ENCODE assay signal across 8 cellular contexts in the genomic region with DNA sequence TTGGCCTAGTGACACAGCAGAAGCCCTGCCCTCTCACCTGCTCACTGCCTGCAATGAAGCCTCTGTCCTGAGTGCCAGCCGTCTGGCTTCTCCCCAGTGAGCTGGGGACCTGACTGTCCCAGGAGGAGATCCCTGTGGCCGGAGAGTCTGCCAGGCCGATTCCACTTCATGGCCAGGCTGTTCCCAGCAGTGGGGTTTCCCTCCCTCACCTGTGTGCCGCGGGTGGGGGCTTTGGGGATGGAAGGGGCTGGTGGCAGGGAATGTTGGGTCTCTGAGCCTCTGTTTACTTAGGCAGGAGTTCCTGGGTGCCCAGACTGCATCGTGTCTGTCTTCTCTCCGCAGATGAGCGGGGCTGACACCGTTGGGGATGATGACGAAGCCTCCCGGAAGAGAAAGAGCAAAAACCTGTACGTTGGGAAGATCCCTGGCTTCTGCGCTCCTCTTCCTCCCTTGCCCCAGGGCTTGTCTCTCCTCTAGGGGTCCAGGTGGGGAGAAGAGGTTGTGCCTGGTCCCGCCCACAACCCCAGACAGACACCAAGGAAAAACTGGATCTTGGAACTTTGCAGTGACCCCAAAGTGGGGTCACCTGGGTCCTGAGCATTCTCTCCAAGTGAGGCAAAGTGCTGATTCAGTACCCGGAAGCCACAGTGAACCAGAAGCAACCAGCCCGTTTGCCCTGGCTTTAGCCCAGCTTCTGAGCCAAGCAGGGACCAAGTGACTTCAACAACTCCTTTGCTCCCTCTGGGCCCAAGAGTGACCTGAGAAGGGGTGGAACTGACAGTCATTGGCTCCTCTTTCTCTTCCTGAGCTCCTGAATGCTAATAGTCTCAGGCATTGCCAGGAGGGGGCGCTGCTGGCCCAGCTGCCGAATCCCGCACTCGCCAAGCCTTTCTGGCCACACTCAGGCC.
DNase-seq lines count a peak whose midpoint lies in the region; ATAC-seq, FAIRE-seq and TF ChIP-seq lines count a peak whose summit lies in the region.

No MANE protein-coding gene starts in this region.

- no peaks in the 10 kb centered on the region for H3K27me3 Mint-ChIP-seq in activated CD4-positive, alpha-beta T cell treated with anti-CD3 and anti-CD28 coated beads, Interleukin-2, amount 10 ng/mL, durations not matched to agents 7 days and 5 days

- no peak overlapping the region for H3K9ac ChIP-seq in H1 (replicated peaks in 1 of 4; ENCODE audit: extremely low read depth in 1 of 4, low read depth in 3 of 4, low read length in 3 of 4)
- peak overlapping the region; percentile 27 for H3K9ac ChIP-seq in mesendoderm (ENCODE audit: low read length)

- no peak overlapping the region for H3K14ac ChIP-seq in H1 (ENCODE audit: insufficient read length)

- peaks cover 56% of the 10 kb centered on the region for H3K4me1 Mint-ChIP-seq in activated CD4-positive, alpha-beta T cell treated with anti-CD3 and anti-CD28 coated beads, Interleukin-2, amount 10 ng/mL, durations not matched to agents 7 days and 5 days
- H3K4me1 Mint-ChIP-seq in stimulated activated effector memory CD8-positive, alpha-beta T cell treated with anti-CD3 and anti-CD28 coated beads, Interleukin-12 subunit alpha, Interleukin-12 subunit beta, amount 100 ng/mL, for 72 hours: peaks cover 56% of the 10 kb centered on the region

- no peak overlapping the region for H3K4ac ChIP-seq in H1 (replicated peaks; ENCODE audit: insufficient read length, low read depth, low read length)
- no peak overlapping the region for H3K4ac ChIP-seq in mesendoderm (ENCODE audit: low read depth, low read length)

- CTCF ChIA-PET in activated CD4-positive, alpha-beta T cell treated with anti-CD3 and anti-CD28 coated beads, Interleukin-2, amount 10 ng/mL, durations not matched to agents 7 days and 5 days (lab: Charles Lee): interaction anchor here (0.6 to 12.5 kb wide), 33 partner anchors 8 to 271 kb away, joined by 3 to 123 read pairs (median 3); a partner anchor contains a TSS
- CTCF ChIA-PET in H1 (lab: Charles Lee; ENCODE audit: partially characterized antibody): interaction anchor here (0.6 to 28.3 kb wide), 55 partner anchors 9 to 369 kb away, joined by 3 to 1065 read pairs (median 4); a partner anchor contains a TSS

- H3K4me3 Mint-ChIP-seq in activated CD4-positive, alpha-beta T cell treated with anti-CD3 and anti-CD28 coated beads, Interleukin-2, amount 10 ng/mL, durations not matched to agents 7 days and 5 days: no peak overlapping the region
- H3K4me3 Mint-ChIP-seq in stimulated activated effector memory CD8-positive, alpha-beta T cell treated with anti-CD3 and anti-CD28 coated beads, Interleukin-12 subunit alpha, Interleukin-12 subunit beta, amount 100 ng/mL, for 72 hours: no peak overlapping the region

- H2BK15ac ChIP-seq in H1 (ENCODE audit: low read length) (peak overlapping the region; percentile 83), mesendoderm (replicated peaks; ENCODE audit: low read depth) (no peak overlapping the region)

- H4K91ac ChIP-seq in H1 (replicated peaks; ENCODE audit: insufficient read length, low read length): no peak overlapping the region

- H4K20me1 ChIP-seq in H1 (replicated peaks in 1 of 2; ENCODE audit: control insufficient read depth in 1 of 2, insufficient read depth in 2 of 2, low read length in 2 of 2): no peaks in the 10 kb centered on the region

- no peak overlapping the region for H4K5ac ChIP-seq in H1 (ENCODE audit: insufficient read length, low read depth, low read length)
- no peak overlapping the region for H4K5ac ChIP-seq in mesendoderm (ENCODE audit: low read length)

- peaks cover 0 to 11% of the 10 kb centered on the region in 2 experiments; a peak in 1 of 4 replicates for H3K79me2 ChIP-seq in H1 (ENCODE audit: control insufficient read depth in 1 of 2, insufficient read depth in 2 of 2, low read length in 2 of 2)
- peaks cover 13% of the 10 kb centered on the region for H3K79me2 ChIP-seq in mesendoderm (ENCODE audit: control insufficient read depth, insufficient read depth, low read length)

- H3K4me1 ChIP-seq in H1 (replicated peaks in 1 of 4; ENCODE audit: control insufficient read depth in 3 of 4, insufficient read depth in 4 of 4, low read length in 3 of 4) (peaks cover 10 to 23% (median 15%) of the 10 kb centered on the region in 4 experiments), mesendoderm (ENCODE audit: control insufficient read depth, low read depth, low read length) (no peaks in the 10 kb centered on the region)

- no peak for TF ChIP-seq POLR2A in H1 (IDR thresholded peaks at IDR 0.05; ENCODE audit: control extremely low read depth in 1 of 2, low read depth in 2 of 2, low read length in 2 of 2)

- H3K23ac ChIP-seq in H1 (ENCODE audit: insufficient read length) (no peak overlapping the region), mesendoderm (ENCODE audit: low read length) (no peak overlapping the region)

- H2BK120ac ChIP-seq in H1 (replicated peaks; ENCODE audit: low read depth, low read length) (no peak overlapping the region), mesendoderm (ENCODE audit: low read depth, low read length) (no peak overlapping the region)

- no peak overlapping the region for H3K56ac ChIP-seq in H1 (replicated peaks; ENCODE audit: insufficient read length, low read depth, low read length)
- H3K56ac ChIP-seq in mesendoderm (ENCODE audit: low read length): peak overlapping the region; percentile 53

- H3K27ac Mint-ChIP-seq in activated CD4-positive, alpha-beta T cell treated with anti-CD3 and anti-CD28 coated beads, Interleukin-2, amount 10 ng/mL, durations not matched to agents 7 days and 5 days: no peak overlapping the region
- peak overlapping the region; percentile 86 for H3K27ac Mint-ChIP-seq in stimulated activated effector memory CD8-positive, alpha-beta T cell treated with anti-CD3 and anti-CD28 coated beads, Interleukin-12 subunit alpha, Interleukin-12 subunit beta, amount 100 ng/mL, for 72 hours

- TF ChIP-seq EP300 in H1 (IDR thresholded peaks at IDR 0.05; ENCODE audit: borderline replicate concordance in 1 of 2, low read depth in 2 of 2, low read length in 2 of 2): peak; percentile 12 to 47; a peak in 1 of 3 replicates

- peak; percentile 97 for FAIRE-seq in H1 (lab: Jason Lieb, UNC)

- H2AFZ ChIP-seq in H1 (ENCODE audit: low read length): no peak overlapping the region

- H4K8ac ChIP-seq in H1 (ENCODE audit: extremely low read depth, insufficient read depth, low read length): no peak overlapping the region
- no peak overlapping the region for H4K8ac ChIP-seq in mesendoderm (ENCODE audit: low read depth, low read length)

- TF ChIP-seq CTCF in H1 (IDR thresholded peaks at IDR 0.05; ENCODE audit: control extremely low read depth in 1 of 3, insufficient read depth in 1 of 3, low read depth in 1 of 3, low read length in 3 of 3): peak in 2 of 3 experiments; percentile 96 to 97; a peak in 3 of 4 replicates

- H3K9me3 ChIP-seq in H1 (ENCODE audit: insufficient read depth in 2 of 2, low read depth in 1 of 2, low read length in 1 of 2): no peaks in the 10 kb centered on the region

- peak; percentile 99 to 100 for TF ChIP-seq RAD21 in H1 (IDR thresholded peaks at IDR 0.05 in 1 of 2, conservative IDR thresholded peaks at IDR 0.05 in 1 of 2; ENCODE audit: low read depth in 2 of 2, low read length in 2 of 2)

- H3K23me2 ChIP-seq in H1 (ENCODE audit: low read depth, low read length): peaks cover 8% of the 10 kb centered on the region; the same call in 1 of the 2 replicates

- H3K9me3 Mint-ChIP-seq in activated CD4-positive, alpha-beta T cell treated with anti-CD3 and anti-CD28 coated beads, Interleukin-2, amount 10 ng/mL, durations not matched to agents 7 days and 5 days: no peaks in the 10 kb centered on the region
- H3K9me3 Mint-ChIP-seq in stimulated activated effector memory CD8-positive, alpha-beta T cell treated with anti-CD3 and anti-CD28 coated beads, Interleukin-12 subunit alpha, Interleukin-12 subunit beta, amount 100 ng/mL, for 72 hours: no peaks in the 10 kb centered on the region

- H3K27me3 ChIP-seq in H1 (replicated peaks in 1 of 4; ENCODE audit: control insufficient read depth in 3 of 4, extremely low read depth in 1 of 4, insufficient read depth in 3 of 4, low read length in 3 of 4): no peaks in the 10 kb centered on the region
- H3K27me3 ChIP-seq in mesendoderm (ENCODE audit: insufficient read depth, low read length, poor library complexity): no peaks in the 10 kb centered on the region

- H3K79me1 ChIP-seq in H1 (ENCODE audit: low read depth, low read length) (peaks cover 13% of the 10 kb centered on the region; the same call in 1 of the 2 replicates), mesendoderm (ENCODE audit: low read length) (peaks cover 9% of the 10 kb centered on the region)

- POLR2A ChIA-PET in activated CD4-positive, alpha-beta T cell treated with anti-CD3 and anti-CD28 coated beads, Interleukin-2, amount 10 ng/mL, durations not matched to agents 7 days and 5 days (lab: Charles Lee): no interaction called here
- POLR2A ChIA-PET in H1 (lab: Charles Lee; ENCODE audit: partially characterized antibody): interaction anchor here (0.6 to 4.4 kb wide), 6 partner anchors 12 to 181 kb away, joined by 3 to 46 read pairs (median 10); a partner anchor contains a TSS

- H3K4me3 ChIP-seq in H1 (ENCODE audit: extremely low read depth in 1 of 4, insufficient read depth in 2 of 4, low read depth in 3 of 4, low read length in 4 of 4): no peak overlapping the region
- no peak overlapping the region for H3K4me3 ChIP-seq in mesendoderm (ENCODE audit: low read length)

- H3K27ac ChIP-seq in H1 (ENCODE audit: low read depth, low read length) (no peak overlapping the region), mesendoderm (ENCODE audit: low read depth, low read length) (no peak overlapping the region)

- no peak overlapping the region for H2AK5ac ChIP-seq in H1 (ENCODE audit: low read depth, low read length)
- no peak overlapping the region for H2AK5ac ChIP-seq in mesendoderm (ENCODE audit: low read length)

- WGBS in H1 (ENCODE audit: extremely low coverage in 1 of 2, insufficient coverage in 1 of 2, insufficient read length in 1 of 2, insufficient replicate concordance in 2 of 2, low coverage in 1 of 2, low lambda C conversion rate in 2 of 2, missing lambda C conversion rate in 1 of 2), 2 experiments: 59% methylated on average over 19 of the region's 20 CpGs; no CpG with 5 or more reads in 1 of the 2 experiments
- no CpG with 5 or more reads among the region's 20 CpGs for WGBS in mesendoderm (ENCODE audit: extremely low coverage, insufficient coverage, low lambda C conversion rate)

- DNase-seq in SIG-M5 treated with dmso at 0.1 percent for 504 hours (lab: John Stamatoyannopoulos, UW; ENCODE audit: unreplicated experiment) (peak; percentile 65), SIG-M5 (lab: John Stamatoyannopoulos, UW) (no peak), NCI-H524 treated with DMSO at 0.1 percent for 48 hours (lab: John Stamatoyannopoulos, UW) (peak; percentile 33), H1 (ENCODE audit: low read depth in 1 of 2, low spot score in 2 of 2) (peak; percentile 60 to 94), mesendoderm (peak; percentile 93)
- DNase-seq in activated CD4-positive, alpha-beta T cell treated with anti-CD3 and anti-CD28 coated beads, Interleukin-2, amount 10 ng/mL, durations not matched to agents 7 days and 5 days: peak; percentile 58
- peak; percentile 58 to 86 for DNase-seq in stimulated activated effector memory CD8-positive, alpha-beta T cell treated with anti-CD3 and anti-CD28 coated beads, Interleukin-12 subunit alpha, Interleukin-12 subunit beta, amount 100 ng/mL, for 72 hours (ENCODE audit: low spot score in 2 of 2)

- peaks cover 14% of the 10 kb centered on the region for H3K36me3 Mint-ChIP-seq in activated CD4-positive, alpha-beta T cell treated with anti-CD3 and anti-CD28 coated beads, Interleukin-2, amount 10 ng/mL, durations not matched to agents 7 days and 5 days (ENCODE audit: low read depth)
- peaks cover 78% of the 10 kb centered on the region for H3K36me3 Mint-ChIP-seq in stimulated activated effector memory CD8-positive, alpha-beta T cell treated with anti-CD3 and anti-CD28 coated beads, Interleukin-12 subunit alpha, Interleukin-12 subunit beta, amount 100 ng/mL, for 72 hours

- peak overlapping the region; percentile 9; the same call in 1 of the 2 replicates for H2BK12ac ChIP-seq in H1 (ENCODE audit: low read depth, low read length)

- H3K4me2 ChIP-seq in H1 (ENCODE audit: insufficient read depth in 1 of 2, low read depth in 2 of 2, low read length in 2 of 2) (no peak overlapping the region), mesendoderm (ENCODE audit: low read length) (no peak overlapping the region)

- H2BK5ac ChIP-seq in H1 (ENCODE audit: low read depth, low read length) (0 out of 2 replicates have a peak overlapping the region, but pooled peaks have one; percentile 19), mesendoderm (ENCODE audit: low read length) (no peak overlapping the region)

- H2BK20ac ChIP-seq in H1 (ENCODE audit: low read length): no peak overlapping the region

- H3K18ac ChIP-seq in H1 (ENCODE audit: extremely low read depth, low read length) (0 out of 2 replicates have a peak overlapping the region, but pooled peaks have one; percentile 10), mesendoderm (ENCODE audit: low read length) (no peak overlapping the region)

- peak; percentile 72 for ATAC-seq in HG02885 (IDR thresholded peaks at IDR 0.05; ENCODE audit: poor library complexity, unreplicated experiment)
- peak; percentile 75 for ATAC-seq in stimulated activated effector memory CD8-positive, alpha-beta T cell treated with anti-CD3 and anti-CD28 coated beads, Interleukin-12 subunit alpha, Interleukin-12 subunit beta, amount 100 ng/mL, for 72 hours

- H3K36me3 ChIP-seq in H1 (ENCODE audit: control insufficient read depth in 2 of 4, insufficient read depth in 4 of 4, low read length in 3 of 4) (peaks cover under 1 to 8% (median 2%) of the 10 kb centered on the region in 4 experiments; a peak in 4 of 8 replicates), mesendoderm (ENCODE audit: control insufficient read depth, insufficient read depth, low read length) (no peaks in the 10 kb centered on the region)
